36 cellular contexts compared by ENCODE assay signal in genomic region chr3:96836153-96836915, GRCh38. TPM values are rescaled to one million over a fixed set of nuclear protein-coding genes. Genes with fewer than 3 reads are reported as not detected.
"Had no signal": no experiment of that assay in that cellular context is flagged by ENCODE, and none has a peak within 500 bp of the region (broad histone marks: within the 10 kb centered on the region; RNA-seq: fewer than 3 reads in every experiment).

No MANE protein-coding gene starts in this region.

- H3K4me3 ChIP-seq: adrenal gland, cardiac muscle cell had no signal

- H3K9me3 ChIP-seq: adrenal gland had no signal

- H3K27me3 ChIP-seq: adrenal gland, cardiac muscle cell had no signal

- DNase-seq: activated B cell treated with CpG ODN at 0.5 μM for 24 hours; activated CD4-positive, alpha-beta memory T cell treated with anti-CD3 and anti-CD28 coated beads for 36 hours; activated CD4-positive, alpha-beta T cell treated with anti-CD3 and anti-CD28 coated beads for 4 hours; activated CD4-positive, alpha-beta T cell treated with anti-CD3 and anti-CD28 coated beads, Interleukin-2, amount 10 ng/mL, durations not matched to agents 24 days and 14 days; activated CD4-positive, alpha-beta T cell treated with anti-CD3 and anti-CD28 coated beads, Interleukin-2, amount 50 U/mL, for 1 hour; activated CD4-positive, alpha-beta T cell treated with anti-CD3 and anti-CD28 coated beads, Interleukin-2, amount 50 U/mL, for 4 hours; activated CD4-positive, CD25-positive, alpha-beta regulatory T cell treated with anti-CD3 and anti-CD28 coated beads, Interleukin-2, amount 50 U/mL, for 72 hours; activated CD8-positive, alpha-beta memory T cell treated with anti-CD3 and anti-CD28 coated beads, Interleukin-2, amount 50 U/mL, for 4 hours; activated CD8-positive, alpha-beta T cell treated with anti-CD3 and anti-CD28 coated beads for 36 hours; activated effector memory CD4-positive, alpha-beta T cell treated with anti-CD3 and anti-CD28 coated beads, Interleukin-2, amount 50 U/mL, for 16 hours; activated gamma-delta T cell treated with Interleukin-2 at 50 U/mL for 16 hours; activated naive CD4-positive, alpha-beta T cell; activated naive CD4-positive, alpha-beta T cell treated with anti-CD3 and anti-CD28 coated beads for 36 hours; activated naive CD4-positive, alpha-beta T cell treated with anti-CD3 and anti-CD28 coated beads, Interleukin-2, amount 50 U/mL, for 16 hours; activated naive CD8-positive, alpha-beta T cell treated with anti-CD3 and anti-CD28 coated beads for 36 hours; activated T-cell treated with anti-CD3 and anti-CD28 coated beads for 4 hours; activated T-cell treated with anti-CD3 and anti-CD28 coated beads, Interleukin-2, amount 50 U/mL, for 1 hour; activated T-cell treated with anti-CD3 and anti-CD28 coated beads, Interleukin-2, amount 50 U/mL, for 4 hours; activated T-cell treated with anti-CD3 and anti-CD28 coated beads, Interleukin-2, amount 50 U/mL, for 72 hours; adrenal gland; amniotic stem cell; aorta; caudate nucleus; cerebellar nuclear complex; T-helper 1 cell; T-helper 2 cell; T-helper 9 cell had no signal

- H3K36me3 ChIP-seq: adrenal gland, cardiac muscle cell had no signal

- ATAC-seq: activated CD8-positive, alpha-beta T cell treated with anti-CD3 and anti-CD28 coated beads for 36 hours; activated naive CD4-positive, alpha-beta T cell treated with anti-CD3 and anti-CD28 coated beads, Interleukin-2, amount 50 U/mL, for 72 hours; activated T-cell treated with anti-CD3 and anti-CD28 coated beads, Interleukin-2, amount 50 U/mL, for 4 hours; activated T-cell treated with anti-CD3 and anti-CD28 coated beads, Interleukin-2, amount 50 U/mL, for 72 hours; activated T-helper 17 cell treated with anti-CD3 and anti-CD28 coated beads, Interleukin-2, amount 50 U/mL, for 72 hours had no signal

- FAIRE-seq: astrocyte, bronchial epithelial cell, TTC549 had no signal

- H3K27ac ChIP-seq: adrenal gland, cardiac muscle cell, VCaP had no signal

- H3K4me1 ChIP-seq: adrenal gland had no signal

RNA-seq across cellular contexts. Expression of gene EPHA6, which starts 21.9 kb away (rescaled TPM):
- total RNA-seq: activated B cell treated with CpG ODN at 0.5 μM for 24 hours; activated CD4-positive, alpha-beta memory T cell treated with anti-CD3 and anti-CD28 coated beads for 36 hours; activated CD4-positive, alpha-beta T cell treated with anti-CD3 and anti-CD28 coated beads, Interleukin-2, amount 10 ng/mL, durations not matched to agents 24 days and 14 days; activated CD8-positive, alpha-beta memory T cell treated with anti-CD3 and anti-CD28 coated beads for 36 hours; activated CD8-positive, alpha-beta T cell treated with anti-CD3 and anti-CD28 coated beads for 36 hours; activated naive CD4-positive, alpha-beta T cell treated with anti-CD3 and anti-CD28 coated beads for 36 hours; activated naive CD4-positive, alpha-beta T cell treated with anti-CD3 and anti-CD28 coated beads, Interleukin-2, amount 50 U/mL, for 72 hours; activated naive CD8-positive, alpha-beta T cell treated with anti-CD3 and anti-CD28 coated beads for 36 hours; activated T-cell treated with anti-CD3 and anti-CD28 coated beads, Interleukin-2, amount 50 U/mL, for 4 hours; activated T-cell treated with anti-CD3 and anti-CD28 coated beads, Interleukin-2, amount 50 U/mL, for 72 hours; activated T-helper 1 cell treated with anti-CD3 and anti-CD28 coated beads, Interleukin-12 subunit alpha, Interleukin-12 subunit beta, Interleukin-2, Interleukin-4 antibody, amounts not matched to agents 30 ng/mL and 10 ng/mL and 1 ng/mL, durations not matched to agents 14 hours and 24 hours and 36 hours; activated T-helper 17 cell treated with anti-CD3 and anti-CD28 coated beads, Interleukin-2, amount 50 U/mL, for 72 hours had no signal
